ENCODE assay signal across 9 cellular contexts in the genomic region with DNA sequence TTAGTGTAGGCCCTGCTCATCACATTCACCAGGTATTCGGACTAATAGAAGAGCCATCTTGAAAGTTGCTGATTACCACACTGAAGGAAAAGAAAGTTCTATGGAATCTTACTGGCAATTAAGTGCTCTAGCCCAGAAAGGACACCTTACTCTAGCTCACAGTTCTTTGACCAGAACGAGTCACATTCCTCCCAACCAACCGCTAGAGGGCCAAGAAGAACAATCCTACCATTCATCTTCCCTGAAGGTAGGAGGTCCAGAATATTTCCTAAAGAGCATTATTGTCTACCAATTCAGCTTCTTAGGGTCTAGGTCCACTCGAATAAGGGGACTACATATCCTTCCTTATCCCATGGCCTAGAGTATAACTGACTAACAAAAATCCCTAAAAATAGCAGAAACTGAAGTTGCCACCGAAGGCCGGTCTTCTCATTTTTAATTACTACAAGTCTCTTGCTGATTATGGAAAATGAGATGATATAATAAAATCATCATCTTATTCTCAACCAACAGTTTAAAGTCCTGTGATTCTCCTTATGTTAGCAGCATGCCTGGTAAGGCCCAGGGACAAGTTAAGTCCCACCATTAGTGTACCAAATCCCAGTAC. TPM values are rescaled to one million over a fixed set of nuclear protein-coding genes. Genes with fewer than 3 reads are reported as not detected.
DNase-seq lines count a peak whose midpoint lies in the region; ATAC-seq and TF ChIP-seq lines count a peak whose summit lies in the region.
"Had no signal": no experiment of that assay in that cellular context is flagged by ENCODE, and none has a peak within 500 bp of the region (broad histone marks: within the 10 kb centered on the region; RNA-seq: fewer than 3 reads in every experiment).

No MANE protein-coding gene starts in this region.

- TF ChIP-seq CTCF in Calu3 (IDR thresholded peaks at IDR 0.05; ENCODE audit: unreplicated experiment) (peak; percentile 62), PC-9 (conservative IDR thresholded peaks at IDR 0.05) (peak; percentile 76), epithelial cell of proximal tubule (conservative IDR thresholded peaks at IDR 0.05; ENCODE audit: low read depth, low read length) (peak; percentile 94), nephron (IDR thresholded peaks at IDR 0.05; ENCODE audit: unreplicated experiment in 3 of 3) (peak; percentile 63 to 77 (median 69)), omental fat pad (IDR thresholded peaks at IDR 0.05) (no peak)

- no peaks in the 10 kb centered on the region for H3K9me2 ChIP-seq in PC-9 (ENCODE audit: insufficient read depth)

- no peaks in the 10 kb centered on the region for H3K9me3 Mint-ChIP-seq in Calu3 (ENCODE audit: low read depth, unreplicated experiment)
- H3K9me3 Mint-ChIP-seq in nephron: peaks cover 10% of the 10 kb centered on the region
- H3K9me3 Mint-ChIP-seq in activated T-cell treated with anti-CD3 and anti-CD28 coated beads, Interleukin-2, amount 50 U/mL, for 4 hours: no peaks in the 10 kb centered on the region

- no peaks in the 10 kb centered on the region for H3K4me1 Mint-ChIP-seq in Calu3 (ENCODE audit: low read depth, unreplicated experiment)
- H3K4me1 Mint-ChIP-seq in nephron: no peaks in the 10 kb centered on the region
- no peaks in the 10 kb centered on the region for H3K4me1 Mint-ChIP-seq in activated T-cell treated with anti-CD3 and anti-CD28 coated beads, Interleukin-2, amount 50 U/mL, for 4 hours (ENCODE audit: low read depth)

- H2AFZ ChIP-seq in PC-9: no peak overlapping the region

- H3K27me3 ChIP-seq in PC-9 (ENCODE audit: insufficient read depth, low read depth): no peaks in the 10 kb centered on the region

- BruUV-seq in Calu3 (replicated peaks; lab: Mats Ljungman, UMichigan) (no TSS peak), PC-9 (replicated peaks; lab: Mats Ljungman, UMichigan) (no TSS peak)

- CTCF ChIA-PET in Calu3 (lab: Charles Lee) (interaction anchor here (0.6 to 2.8 kb wide), 9 partner anchors 13 to 470 kb away, joined by 3 to 46 read pairs (median 3); partner anchors contain the start of gene FMO4), PC-9 (lab: Charles Lee) (interaction anchor here (0.6 to 1.0 kb wide), 3 partner anchors 18 to 162 kb away, joined by 3 read pairs; no protein-coding TSS in a partner anchor)

- DNase-seq in Calu3 (peak; percentile 59), PC-9 (no peak), epithelial cell of proximal tubule (ENCODE audit: low read depth) (no peak), omental fat pad (ENCODE audit: low spot score) (no peak)
- DNase-seq in activated T-cell treated with anti-CD3 and anti-CD28 coated beads, Interleukin-2, amount 50 U/mL, for 4 hours: no peak
- DNase-seq: right cardiac atrium had no signal

- H3K36me3 Mint-ChIP-seq in Calu3 (ENCODE audit: insufficient read depth, unreplicated experiment): no peaks in the 10 kb centered on the region
- no peaks in the 10 kb centered on the region for H3K36me3 Mint-ChIP-seq in nephron (ENCODE audit: low read depth)
- no peaks in the 10 kb centered on the region for H3K36me3 Mint-ChIP-seq in activated T-cell treated with anti-CD3 and anti-CD28 coated beads, Interleukin-2, amount 50 U/mL, for 4 hours (ENCODE audit: insufficient read depth)

- no peaks in the 10 kb centered on the region for H4K20me1 ChIP-seq in PC-9 (ENCODE audit: insufficient read depth)

- intact Hi-C loops in Calu3 (cut with micrococcal nuclease; ENCODE audit: unreplicated experiment): loop anchor here (1.0 to 10.0 kb wide), 3 partner anchors 69 to 469 kb away; partner anchors contain the start of gene FMO4
- intact Hi-C loops in PC-9 (cut with micrococcal nuclease; ENCODE audit: unreplicated experiment): no loop called here

- POLR2A ChIA-PET in PC-9 (lab: Charles Lee; ENCODE audit: unreplicated experiment): no interaction called here

- H3K4me3 Mint-ChIP-seq in Calu3 (ENCODE audit: low read depth, unreplicated experiment) (no peak overlapping the region), nephron (no peak overlapping the region)
- no peak overlapping the region for H3K4me3 Mint-ChIP-seq in activated T-cell treated with anti-CD3 and anti-CD28 coated beads, Interleukin-2, amount 50 U/mL, for 4 hours

- no peaks in the 10 kb centered on the region for H3K4me1 ChIP-seq in PC-9 (replicated peaks; ENCODE audit: insufficient read depth)

- H3K27ac Mint-ChIP-seq in Calu3 (ENCODE audit: unreplicated experiment) (no peak overlapping the region), nephron (no peak overlapping the region)

- no peaks in the 10 kb centered on the region for H3K79me2 ChIP-seq in PC-9 (ENCODE audit: low read depth)

- H3K27me3 Mint-ChIP-seq in Calu3 (ENCODE audit: unreplicated experiment) (peaks cover 42% of the 10 kb centered on the region), nephron (ENCODE audit: low read depth) (peaks cover 9% of the 10 kb centered on the region)
- peaks cover 13% of the 10 kb centered on the region for H3K27me3 Mint-ChIP-seq in activated T-cell treated with anti-CD3 and anti-CD28 coated beads, Interleukin-2, amount 50 U/mL, for 4 hours (ENCODE audit: low read depth)

- no peaks in the 10 kb centered on the region for H3K9me3 ChIP-seq in PC-9 (ENCODE audit: insufficient read depth, low read depth)

- no peak overlapping the region for H3K4me3 ChIP-seq in PC-9
- no peak overlapping the region for H3K4me3 ChIP-seq in epithelial cell of proximal tubule (ENCODE audit: low read depth, low read length)

- no peak overlapping the region for H3K4me2 ChIP-seq in PC-9

- no peak overlapping the region for H3K27ac ChIP-seq in PC-9

- ATAC-seq in GM19025 (IDR thresholded peaks at IDR 0.05; ENCODE audit: low read depth, unreplicated experiment): peak; percentile 53
- ATAC-seq in HG03159 (IDR thresholded peaks at IDR 0.05; ENCODE audit: unreplicated experiment): peak; percentile 91
- ATAC-seq in omental fat pad (ENCODE audit: low FRiP score): no peak
- no peak for ATAC-seq in activated T-cell treated with anti-CD3 and anti-CD28 coated beads, Interleukin-2, amount 50 U/mL, for 4 hours

- no peaks in the 10 kb centered on the region for H3K36me3 ChIP-seq in PC-9 (ENCODE audit: low read depth)

- no peaks in the 10 kb centered on the region for H3F3A ChIP-seq in PC-9 (ENCODE audit: insufficient read depth, low read depth)

RNA-seq across cellular contexts. Expression of gene FMO1, which starts 2.7 kb away (rescaled TPM):
- total RNA-seq in Calu3 (2022): not detected in 2 replicates
- not detected in 2 replicates for total RNA-seq in PC-9 (2021)
- not detected in 2 replicates for total RNA-seq in epithelial cell of proximal tubule
- 1 to 10 TPM in 3 of 4 donors, under 1 TPM in 1; 0.94 to 9.5 (median 1.9) TPM for total RNA-seq in omental fat pad
- total RNA-seq in activated T-cell treated with anti-CD3 and anti-CD28 coated beads, Interleukin-2, amount 50 U/mL, for 4 hours: not detected

Comparison
In these comparisons a context has a peak if more than half of its experiments do, and no peak if none do; other contexts are left out.
1. CTCF ChIP-seq: peak in Calu3 (single experiment), PC-9 (single experiment), epithelial cell of proximal tubule (single experiment) and nephron (3 of 3); none in omental fat pad (0 of 3).
2. ATAC-seq: peak in GM19025 (single experiment) and HG03159 (single experiment); none in omental fat pad (single experiment) and activated T-cell treated with anti-CD3 and anti-CD28 coated beads, Interleukin-2, amount 50 U/mL, for 4 hours (0 of 2).